In the genomic region with DNA sequence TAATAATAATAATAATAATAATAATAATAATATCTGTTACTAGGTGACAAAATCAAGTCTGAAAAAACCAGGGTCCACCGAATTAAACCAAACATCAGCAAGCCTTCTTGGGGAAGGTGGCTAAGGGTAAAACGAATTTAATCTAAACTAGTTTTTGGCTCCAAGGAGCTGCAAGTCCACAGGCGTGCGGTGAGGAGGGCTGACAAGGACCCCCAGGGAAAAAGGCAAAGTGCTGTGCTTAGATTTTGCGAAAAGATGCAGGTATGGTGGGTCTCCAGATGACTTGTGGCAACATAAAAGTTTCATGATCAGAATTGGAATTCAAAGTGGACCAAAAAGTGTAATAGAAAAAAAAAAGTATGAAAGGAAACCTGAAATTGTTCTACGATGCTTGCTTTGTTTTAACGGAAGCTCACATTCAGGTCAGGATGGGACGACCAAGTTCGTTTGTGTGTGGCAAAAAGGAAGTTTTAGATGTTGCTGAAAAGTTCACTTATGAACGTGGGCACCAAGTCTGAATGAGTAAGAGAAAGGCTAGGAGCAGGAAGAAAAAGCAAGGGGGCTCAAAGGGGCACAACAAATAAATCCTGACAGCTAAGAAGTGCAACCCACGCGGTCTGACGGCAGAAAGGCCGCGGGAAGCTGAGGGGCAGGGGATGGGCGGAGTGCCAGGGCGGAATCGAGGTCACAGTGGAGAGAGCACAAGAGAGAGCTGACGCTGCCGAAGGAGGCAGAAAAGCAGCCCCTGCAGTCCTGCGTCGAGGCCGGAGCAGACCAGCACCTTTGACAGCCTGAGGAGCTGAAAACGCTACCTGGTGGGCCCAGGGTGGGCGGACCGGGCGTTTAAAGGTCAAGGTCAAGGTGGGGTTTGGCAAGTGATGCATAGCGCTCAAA, we compare ENCODE assay signal across 1 cellular context.
TF ChIP-seq lines count a peak whose summit lies in the region.

No MANE protein-coding gene starts in this region.

TF ChIP-seq in HepG2, 621 proteins besides CTCF, POLR2A, EP300 and RAD21 (continued from another document and continues in another):
- TF ChIP-seq ZNF513 (CRISPR knock-in tag; conservative IDR thresholded peaks at IDR 0.05) (no peak), ZEB1 (IDR thresholded peaks at IDR 0.05; ENCODE audit: insufficient replicate concordance, low read depth) (no peak), ZFP90 (CRISPR knock-in tag; IDR thresholded peaks at IDR 0.05; ENCODE audit: borderline replicate concordance) (peak; percentile 24; the same call in 1 of the 2 replicates), FOXA3 (CRISPR knock-in tag; IDR thresholded peaks at IDR 0.05) (no peak), ZNF382 (CRISPR knock-in tag; IDR thresholded peaks at IDR 0.05; ENCODE audit: borderline replicate concordance) (no peak), ZBTB39 (CRISPR knock-in tag; IDR thresholded peaks at IDR 0.05) (no peak), ZNF772 (CRISPR knock-in tag; IDR thresholded peaks at IDR 0.05) (no peak), JUND (CRISPR knock-in tag; IDR thresholded peaks at IDR 0.05) (no peak), ZNF317 (CRISPR knock-in tag; IDR thresholded peaks at IDR 0.05) (no peak), KDM3A (CRISPR knock-in tag; IDR thresholded peaks at IDR 0.05; ENCODE audit: low read depth) (no peak), ZNF354B (CRISPR knock-in tag; IDR thresholded peaks at IDR 0.05) (no peak), PPARG (CRISPR knock-in tag; conservative IDR thresholded peaks at IDR 0.05) (no peak), PBX2 (CRISPR knock-in tag; IDR thresholded peaks at IDR 0.05) (no peak), SP4 (CRISPR knock-in tag; IDR thresholded peaks at IDR 0.05) (no peak), NR2F6 (IDR thresholded peaks at IDR 0.05) (peak; percentile 73), NR2F6 (CRISPR knock-in tag; IDR thresholded peaks at IDR 0.05) (peak; percentile 44; the same call in 1 of the 2 replicates), NR3C1 (CRISPR knock-in tag; IDR thresholded peaks at IDR 0.05) (no peak), FOXK1 (CRISPR knock-in tag; IDR thresholded peaks at IDR 0.05; ENCODE audit: borderline replicate concordance, low read depth) (no peak), CEBPG (CRISPR knock-in tag; IDR thresholded peaks at IDR 0.05) (no peak), ZNF883 (CRISPR knock-in tag; IDR thresholded peaks at IDR 0.05; ENCODE audit: not compliant biosample characterization) (no peak), ZNF790 (CRISPR knock-in tag; IDR thresholded peaks at IDR 0.05; ENCODE audit: borderline replicate concordance) (no peak), THRA (CRISPR knock-in tag; IDR thresholded peaks at IDR 0.05; ENCODE audit: borderline replicate concordance) (no peak), MAF1 (CRISPR knock-in tag; IDR thresholded peaks at IDR 0.05; ENCODE audit: borderline replicate concordance) (no peak), ZNF333 (CRISPR knock-in tag; IDR thresholded peaks at IDR 0.05; ENCODE audit: borderline replicate concordance) (no peak), JARID2 (CRISPR knock-in tag; IDR thresholded peaks at IDR 0.05; ENCODE audit: insufficient replicate concordance) (no peak), SOX6 (IDR thresholded peaks at IDR 0.05) (no peak), SOX6 (CRISPR knock-in tag; IDR thresholded peaks at IDR 0.05) (peak; percentile 39), BRD4 (CRISPR knock-in tag; IDR thresholded peaks at IDR 0.05) (peak; percentile 21; the same call in 1 of the 2 replicates), ZNF724P (CRISPR knock-in tag; IDR thresholded peaks at IDR 0.05; ENCODE audit: borderline replicate concordance) (no peak), HNF4G (IDR thresholded peaks at IDR 0.05; ENCODE audit: borderline replicate concordance, low read depth, low read length) (peak; percentile 31; the same call in 1 of the 2 replicates), HNF4G (CRISPR knock-in tag; IDR thresholded peaks at IDR 0.05; ENCODE audit: borderline replicate concordance, low read depth) (no peak), FOXP1 (IDR thresholded peaks at IDR 0.05) (no peak), FOXP1 (CRISPR knock-in tag; IDR thresholded peaks at IDR 0.05) (no peak), ISX (CRISPR knock-in tag; conservative IDR thresholded peaks at IDR 0.05) (no peak), ZNF180 (CRISPR knock-in tag; IDR thresholded peaks at IDR 0.05; ENCODE audit: borderline replicate concordance, low read depth) (no peak), ZBTB25 (CRISPR knock-in tag; IDR thresholded peaks at IDR 0.05) (no peak), ZNF256 (CRISPR knock-in tag; conservative IDR thresholded peaks at IDR 0.05) (no peak), SATB2 (CRISPR knock-in tag; IDR thresholded peaks at IDR 0.05) (no peak), ZNF501 (CRISPR knock-in tag; IDR thresholded peaks at IDR 0.05) (no peak), KLF11 (CRISPR knock-in tag; IDR thresholded peaks at IDR 0.05) (no peak), ZNF143 (CRISPR knock-in tag; IDR thresholded peaks at IDR 0.05) (no peak), THAP9 (CRISPR knock-in tag; IDR thresholded peaks at IDR 0.05; ENCODE audit: borderline replicate concordance) (no peak), ZNF367 (CRISPR knock-in tag; IDR thresholded peaks at IDR 0.05; ENCODE audit: borderline replicate concordance) (no peak), TP53 (CRISPR knock-in tag; conservative IDR thresholded peaks at IDR 0.05) (no peak), ZNF432 (CRISPR knock-in tag; IDR thresholded peaks at IDR 0.05; ENCODE audit: borderline replicate concordance) (no peak), NBN (conservative IDR thresholded peaks at IDR 0.05) (no peak), ELF1 (CRISPR knock-in tag; IDR thresholded peaks at IDR 0.05) (no peak), KAT7 (CRISPR knock-in tag; IDR thresholded peaks at IDR 0.05; ENCODE audit: borderline replicate concordance) (peak; percentile 56; the same call in 1 of the 2 replicates), ZNF282 (IDR thresholded peaks at IDR 0.05; ENCODE audit: partially characterized antibody) (no peak), SMYD3 (CRISPR knock-in tag; IDR thresholded peaks at IDR 0.05) (no peak), TOPORS (CRISPR knock-in tag; IDR thresholded peaks at IDR 0.05) (no peak), ZNF337 (CRISPR knock-in tag; IDR thresholded peaks at IDR 0.05; ENCODE audit: borderline replicate concordance, low read depth) (no peak)
- TF ChIP-seq, protein P1, sequence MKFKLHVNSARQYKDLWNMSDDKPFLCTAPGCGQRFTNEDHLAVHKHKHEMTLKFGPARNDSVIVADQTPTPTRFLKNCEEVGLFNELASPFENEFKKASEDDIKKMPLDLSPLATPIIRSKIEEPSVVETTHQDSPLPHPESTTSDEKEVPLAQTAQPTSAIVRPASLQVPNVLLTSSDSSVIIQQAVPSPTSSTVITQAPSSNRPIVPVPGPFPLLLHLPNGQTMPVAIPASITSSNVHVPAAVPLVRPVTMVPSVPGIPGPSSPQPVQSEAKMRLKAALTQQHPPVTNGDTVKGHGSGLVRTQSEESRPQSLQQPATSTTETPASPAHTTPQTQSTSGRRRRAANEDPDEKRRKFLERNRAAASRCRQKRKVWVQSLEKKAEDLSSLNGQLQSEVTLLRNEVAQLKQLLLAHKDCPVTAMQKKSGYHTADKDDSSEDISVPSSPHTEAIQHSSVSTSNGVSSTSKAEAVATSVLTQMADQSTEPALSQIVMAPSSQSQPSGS (CRISPR knock-in tag; IDR thresholded peaks at IDR 0.05): no peak
- TF ChIP-seq, protein P2, sequence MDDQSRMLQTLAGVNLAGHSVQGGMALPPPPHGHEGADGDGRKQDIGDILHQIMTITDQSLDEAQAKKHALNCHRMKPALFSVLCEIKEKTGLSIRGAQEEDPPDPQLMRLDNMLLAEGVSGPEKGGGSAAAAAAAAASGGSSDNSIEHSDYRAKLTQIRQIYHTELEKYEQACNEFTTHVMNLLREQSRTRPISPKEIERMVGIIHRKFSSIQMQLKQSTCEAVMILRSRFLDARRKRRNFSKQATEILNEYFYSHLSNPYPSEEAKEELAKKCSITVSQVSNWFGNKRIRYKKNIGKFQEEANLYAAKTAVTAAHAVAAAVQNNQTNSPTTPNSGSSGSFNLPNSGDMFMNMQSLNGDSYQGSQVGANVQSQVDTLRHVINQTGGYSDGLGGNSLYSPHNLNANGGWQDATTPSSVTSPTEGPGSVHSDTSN (CRISPR knock-in tag; IDR thresholded peaks at IDR 0.05; ENCODE audit: borderline replicate concordance): no peak
- TF ChIP-seq, protein P3, sequence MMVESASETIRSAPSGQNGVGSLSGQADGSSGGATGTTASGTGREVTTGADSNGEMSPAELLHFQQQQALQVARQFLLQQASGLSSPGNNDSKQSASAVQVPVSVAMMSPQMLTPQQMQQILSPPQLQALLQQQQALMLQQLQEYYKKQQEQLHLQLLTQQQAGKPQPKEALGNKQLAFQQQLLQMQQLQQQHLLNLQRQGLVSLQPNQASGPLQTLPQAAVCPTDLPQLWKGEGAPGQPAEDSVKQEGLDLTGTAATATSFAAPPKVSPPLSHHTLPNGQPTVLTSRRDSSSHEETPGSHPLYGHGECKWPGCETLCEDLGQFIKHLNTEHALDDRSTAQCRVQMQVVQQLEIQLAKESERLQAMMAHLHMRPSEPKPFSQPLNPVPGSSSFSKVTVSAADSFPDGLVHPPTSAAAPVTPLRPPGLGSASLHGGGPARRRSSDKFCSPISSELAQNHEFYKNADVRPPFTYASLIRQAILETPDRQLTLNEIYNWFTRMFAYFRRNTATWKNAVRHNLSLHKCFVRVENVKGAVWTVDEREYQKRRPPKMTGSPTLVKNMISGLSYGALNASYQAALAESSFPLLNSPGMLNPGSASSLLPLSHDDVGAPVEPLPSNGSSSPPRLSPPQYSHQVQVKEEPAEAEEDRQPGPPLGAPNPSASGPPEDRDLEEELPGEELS (CRISPR knock-in tag; IDR thresholded peaks at IDR 0.05): no peak
